Comparison of ENCODE assay signal across 9 cellular contexts in genomic region chr4:9885958-9886357, GRCh38.
"Had no signal": no experiment of that assay in that cellular context is flagged by ENCODE, and none has a peak within 500 bp of the region (broad histone marks: within the 10 kb centered on the region; RNA-seq: fewer than 3 reads in every experiment).

No MANE protein-coding gene starts in this region.

- FAIRE-seq: K562 had no signal

- H3K4me3 Mint-ChIP-seq: HFFc6 had no signal

- H3K9me3 ChIP-seq: HAP-1 had no signal

- H3K27ac ChIP-seq: GM23248, HL-60 had no signal

- DNase-seq: GM23248, GOT3, H7, HFFc6, IMR-90 had no signal

- H3K36me3 ChIP-seq: HAP-1 had no signal

- H3K9ac ChIP-seq: GM23248 had no signal

- H3K4me1 ChIP-seq: HAP-1 had no signal

- H3K4me3 ChIP-seq: GM23248, HAP-1, K562 had no signal

- ATAC-seq: HCT116, K562 had no signal

- H3K27ac Mint-ChIP-seq: HFFc6 had no signal

- H2AFZ ChIP-seq: GM23248 had no signal
